Comparison of ENCODE assay signal across 15 cellular contexts in the genomic region with DNA sequence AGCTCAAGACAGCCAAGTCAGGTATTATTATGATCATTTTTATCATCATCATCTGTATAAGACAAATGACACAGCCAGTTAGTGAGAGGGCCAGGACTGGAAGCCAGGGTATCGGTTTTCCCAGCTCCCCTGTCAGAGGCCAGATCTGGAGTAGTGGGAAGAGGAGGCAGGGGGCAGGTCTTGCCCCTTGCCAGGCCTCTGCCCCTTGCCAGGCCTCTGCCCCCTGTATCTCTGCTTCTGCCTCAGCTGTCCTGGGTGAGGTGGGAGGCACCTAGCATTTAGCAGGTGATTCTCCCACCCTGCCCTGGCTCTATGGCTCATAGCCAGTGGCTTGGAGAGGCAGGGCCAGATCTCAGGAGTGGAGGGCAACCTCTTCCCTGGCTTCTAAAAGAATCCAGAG.
DNase-seq lines count a peak whose midpoint lies in the region; TF ChIP-seq lines count a peak whose summit lies in the region.
"Had no signal": no experiment of that assay in that cellular context is flagged by ENCODE, and none has a peak within 500 bp of the region (broad histone marks: within the 10 kb centered on the region; RNA-seq: fewer than 3 reads in every experiment).

No MANE protein-coding gene starts in this region.

- no peaks in the 10 kb centered on the region for H3K27me3 ChIP-seq in BLaER1
- no peaks in the 10 kb centered on the region for H3K27me3 ChIP-seq in WERI-Rb-1 (ENCODE audit: insufficient read depth, low read depth, severe bottlenecking)
- H3K27me3 ChIP-seq in stomach smooth muscle (ENCODE audit: control insufficient read depth in 1 of 2, insufficient read depth in 2 of 2, low read length in 2 of 2): no peaks in the 10 kb centered on the region
- H3K27me3 ChIP-seq: BE2C had no signal

- H3K4me1 ChIP-seq in BLaER1: peaks cover 69% of the 10 kb centered on the region
- H3K4me1 ChIP-seq in stomach smooth muscle (ENCODE audit: control insufficient read depth, insufficient read depth, low read length): peaks cover 41% of the 10 kb centered on the region
- H3K4me1 ChIP-seq: BE2C had no signal

- H3K9me3 ChIP-seq in BLaER1: no peaks in the 10 kb centered on the region
- no peaks in the 10 kb centered on the region for H3K9me3 ChIP-seq in WERI-Rb-1 (ENCODE audit: severe bottlenecking)
- H3K9me3 ChIP-seq in stomach smooth muscle (ENCODE audit: control insufficient read depth in 2 of 2, low read length in 2 of 2): no peaks in the 10 kb centered on the region
- H3K9me3 ChIP-seq: BE2C had no signal

- no peak for DNase-seq in WERI-Rb-1
- DNase-seq in posterior vena cava (ENCODE audit: low spot score): peak; percentile 30
- DNase-seq in NCI-H524 treated with DMSO at 0.1 percent for 48 hours (lab: John Stamatoyannopoulos, UW): no peak
- DNase-seq in GDM1 (lab: John Stamatoyannopoulos, UW): no peak
- no peak for DNase-seq in stimulated activated CD4-positive, alpha-beta T cell treated with anti-CD3 and anti-CD28 coated beads, Interleukin-15, amount 100 ng/mL, for 24 hours
- DNase-seq: ACHN; BE2C; CD4-positive, alpha-beta T cell; DMS153; DMS79; GF-D8; IMR-90 had no signal

- H3K27ac ChIP-seq in BLaER1: 0 out of 2 replicates have a peak overlapping the region, but pooled peaks have one; percentile 21
- peak overlapping the region; percentile 48 for H3K27ac ChIP-seq in WERI-Rb-1
- peak overlapping the region; percentile 31 for H3K27ac ChIP-seq in stomach smooth muscle (ENCODE audit: low read length)
- H3K27ac ChIP-seq: C4-2B had no signal

- H4K20me1 ChIP-seq in BLaER1: peaks cover 10% of the 10 kb centered on the region; the same call in 1 of the 2 replicates

- TF ChIP-seq CTCF in WERI-Rb-1 (IDR thresholded peaks at IDR 0.05; ENCODE audit: low read depth, low read length): no peak

- H3K4me3 ChIP-seq in BLaER1 (no peak overlapping the region), WERI-Rb-1 (ENCODE audit: low read depth, low read length) (no peak overlapping the region), stomach smooth muscle (ENCODE audit: low read length in 2 of 2) (no peak overlapping the region)

- intact Hi-C loops in posterior vena cava (cut with DNase I): loop anchor here in 1 of 2 donors (1.0 to 10.0 kb wide), 2 partner anchors 46 to 99 kb away; no protein-coding TSS in a partner anchor

- no peak overlapping the region for H3K4me2 ChIP-seq in BLaER1

- H3K36me3 ChIP-seq in BLaER1 (peaks cover 11% of the 10 kb centered on the region; the same call in 1 of the 2 replicates), WERI-Rb-1 (peaks cover 3% of the 10 kb centered on the region), stomach smooth muscle (ENCODE audit: control insufficient read depth in 2 of 2, insufficient read depth in 2 of 2, low read length in 2 of 2) (peaks cover 0 to 9% of the 10 kb centered on the region in 2 donors)
- H3K36me3 ChIP-seq: BE2C had no signal

- H3K9ac ChIP-seq in BLaER1: no peak overlapping the region
- H3K9ac ChIP-seq in stomach smooth muscle (ENCODE audit: low read length in 2 of 2): no peak overlapping the region
